ENCODE assay signal across 8 cellular contexts in genomic region chr13:77430377-77430951, GRCh38.
A peak's percentile ranks its signal among the peaks of the same experiment; 100 is the strongest.
DNase-seq lines count a peak whose midpoint lies in the region; ATAC-seq and TF ChIP-seq lines count a peak whose summit lies in the region.
"Had no signal": no experiment of that assay in that cellular context is flagged by ENCODE, and none has a peak within 500 bp of the region (broad histone marks: within the 10 kb centered on the region; RNA-seq: fewer than 3 reads in every experiment).

No MANE protein-coding gene starts in this region.

- H3K9me3 ChIP-seq in suprapubic skin: no peaks in the 10 kb centered on the region

- intact Hi-C loops in activated CD8-positive, alpha-beta T cell treated with anti-CD3 and anti-CD28 coated beads for 36 hours (cut with micrococcal nuclease): no loop called here

- ATAC-seq in GM18909 (IDR thresholded peaks at IDR 0.05; ENCODE audit: poor library complexity, unreplicated experiment) (peak; percentile 54), GM21786 (IDR thresholded peaks at IDR 0.05; ENCODE audit: unreplicated experiment) (peak; percentile 39), HG03196 (IDR thresholded peaks at IDR 0.05; ENCODE audit: unreplicated experiment) (peak; percentile 28)
- no peak for ATAC-seq in activated CD8-positive, alpha-beta T cell treated with anti-CD3 and anti-CD28 coated beads for 36 hours

- H3K36me3 Mint-ChIP-seq in activated CD8-positive, alpha-beta T cell treated with anti-CD3 and anti-CD28 coated beads for 36 hours (ENCODE audit: low read depth): no peaks in the 10 kb centered on the region

- no peak for TF ChIP-seq POLR2A in suprapubic skin (IDR thresholded peaks at IDR 0.05)

- H3K4me3 Mint-ChIP-seq in activated CD8-positive, alpha-beta T cell treated with anti-CD3 and anti-CD28 coated beads for 36 hours: no peak overlapping the region
- H3K4me3 Mint-ChIP-seq: T-helper 2 cell treated with Interferon-gamma antibody and Interleukin-4, amounts not matched to agents 5 μg/mL and 100 μg/mL, for 36 hours had no signal

- in situ Hi-C loops in KBM-7 (cut with MboI; ENCODE audit: low pct_unique_long_range_greater_than_20kb, low sequenced_read_pairs): no loop called here

- no peak overlapping the region for H3K4me3 ChIP-seq in suprapubic skin

- no peak for TF ChIP-seq EP300 in suprapubic skin (IDR thresholded peaks at IDR 0.05)

- H3K4me1 Mint-ChIP-seq in activated CD8-positive, alpha-beta T cell treated with anti-CD3 and anti-CD28 coated beads for 36 hours (ENCODE audit: low read depth): peaks cover 14% of the 10 kb centered on the region

- no peaks in the 10 kb centered on the region for H3K27me3 Mint-ChIP-seq in activated CD8-positive, alpha-beta T cell treated with anti-CD3 and anti-CD28 coated beads for 36 hours

- CTCF ChIA-PET in activated CD8-positive, alpha-beta T cell treated with anti-CD3 and anti-CD28 coated beads for 36 hours (lab: Charles Lee): no interaction called here

- POLR2A ChIA-PET in activated CD8-positive, alpha-beta T cell treated with anti-CD3 and anti-CD28 coated beads for 36 hours (lab: Charles Lee): interaction anchor here (1.0 kb wide), 1 partner anchor 47 kb away, joined by 3 read pairs; no protein-coding TSS in a partner anchor

- DNase-seq in NCI-H1417 (lab: John Stamatoyannopoulos, UW): no peak
- no peak for DNase-seq in KBM-7
- no peak for DNase-seq in activated CD8-positive, alpha-beta T cell treated with anti-CD3 and anti-CD28 coated beads for 36 hours
- DNase-seq in suprapubic skin (ENCODE audit: low spot score in 2 of 2): no peak

- 94% methylated on average over 2 of the region's 2 CpGs for WGBS in suprapubic skin

- H3K27me3 ChIP-seq in suprapubic skin: no peaks in the 10 kb centered on the region

- no peaks in the 10 kb centered on the region for H3K36me3 ChIP-seq in suprapubic skin

- no peak for TF ChIP-seq CTCF in activated CD8-positive, alpha-beta T cell treated with anti-CD3 and anti-CD28 coated beads for 36 hours (IDR thresholded peaks at IDR 0.05)
- no peak for TF ChIP-seq CTCF in suprapubic skin (IDR thresholded peaks at IDR 0.05)

- H3K4me1 ChIP-seq in suprapubic skin: no peaks in the 10 kb centered on the region

- no peaks in the 10 kb centered on the region for H3K9me3 Mint-ChIP-seq in activated CD8-positive, alpha-beta T cell treated with anti-CD3 and anti-CD28 coated beads for 36 hours
- H3K9me3 Mint-ChIP-seq: T-helper 2 cell treated with Interferon-gamma antibody and Interleukin-4, amounts not matched to agents 5 μg/mL and 100 μg/mL, for 36 hours had no signal

- no peak overlapping the region for H3K27ac ChIP-seq in suprapubic skin

- no peak overlapping the region for H3K27ac Mint-ChIP-seq in activated CD8-positive, alpha-beta T cell treated with anti-CD3 and anti-CD28 coated beads for 36 hours
- H3K27ac Mint-ChIP-seq: T-helper 2 cell treated with Interferon-gamma antibody and Interleukin-4, amounts not matched to agents 5 μg/mL and 100 μg/mL, for 36 hours had no signal
